In genomic region chr4:60588556-60588955, GRCh38 we compare ENCODE assay signal across 27 cellular contexts.
"Had no signal": no experiment of that assay in that cellular context is flagged by ENCODE, and none has a peak within 500 bp of the region (broad histone marks: within the 10 kb centered on the region; RNA-seq: fewer than 3 reads in every experiment).

No MANE protein-coding gene starts in this region.

- H3K27ac ChIP-seq: ascending aorta, esophagus muscularis mucosa, gastroesophageal sphincter, heart right ventricle had no signal

- H3K36me3 ChIP-seq: ascending aorta, esophagus muscularis mucosa, gastroesophageal sphincter, heart right ventricle had no signal

- ATAC-seq: activated CD4-positive, alpha-beta T cell treated with anti-CD3 and anti-CD28 coated beads for 36 hours; activated CD8-positive, alpha-beta memory T cell treated with anti-CD3 and anti-CD28 coated beads, Interleukin-2, amount 10 ng/mL, durations not matched to agents 7 days and 5 days; activated CD8-positive, alpha-beta T cell treated with anti-CD3 and anti-CD28 coated beads, Interleukin-2, amount 10 ng/mL, durations not matched to agents 7 days and 5 days; activated naive CD4-positive, alpha-beta T cell treated with anti-CD3 and anti-CD28 coated beads, Interleukin-2, amount 50 U/mL, for 72 hours; effector memory CD8-positive, alpha-beta T cell; gastroesophageal sphincter; heart right ventricle had no signal

- H3K9me3 ChIP-seq: ascending aorta, esophagus muscularis mucosa, gastroesophageal sphincter, heart right ventricle had no signal

- H3K27me3 ChIP-seq: ascending aorta, esophagus muscularis mucosa, gastroesophageal sphincter, heart right ventricle had no signal

- FAIRE-seq: colon had no signal

- DNase-seq: activated CD4-positive, alpha-beta memory T cell treated with anti-CD3 and anti-CD28 coated beads for 36 hours; activated CD4-positive, alpha-beta T cell treated with anti-CD3 and anti-CD28 coated beads for 36 hours; activated CD4-positive, alpha-beta T cell treated with anti-CD3 and anti-CD28 coated beads, Interleukin-2, amount 10 ng/mL, durations not matched to agents 24 days and 14 days; activated CD4-positive, CD25-positive, alpha-beta regulatory T cell; activated CD4-positive, CD25-positive, alpha-beta regulatory T cell treated with anti-CD3 and anti-CD28 coated beads, Interleukin-2, amount 50 U/mL, for 72 hours; activated CD8-positive, alpha-beta memory T cell treated with anti-CD3 and anti-CD28 coated beads, Interleukin-2, amount 10 ng/mL, durations not matched to agents 7 days and 5 days; activated CD8-positive, alpha-beta memory T cell treated with anti-CD3 and anti-CD28 coated beads, Interleukin-2, amount 50 U/mL, for 4 hours; activated CD8-positive, alpha-beta T cell treated with anti-CD3 and anti-CD28 coated beads, Interleukin-2, amount 10 ng/mL, durations not matched to agents 7 days and 5 days; activated gamma-delta T cell; activated naive CD4-positive, alpha-beta T cell; activated naive CD4-positive, alpha-beta T cell treated with anti-CD3 and anti-CD28 coated beads, Interleukin-2, amount 10 ng/mL, durations not matched to agents 7 days and 5 days; activated naive CD8-positive, alpha-beta T cell treated with anti-CD3 and anti-CD28 coated beads, Interleukin-2, amount 10 ng/mL, durations not matched to agents 7 days and 5 days; activated T-cell treated with anti-CD3 and anti-CD28 coated beads, Interleukin-2, amount 50 U/mL, for 1 hour; activated T-cell treated with anti-CD3 and anti-CD28 coated beads, Interleukin-2, amount 50 U/mL, for 48 hours; caudate nucleus; cortex of kidney; dermis blood vessel endothelial cell; effector CD4-positive, alpha-beta T cell; effector memory CD8-positive, alpha-beta T cell; foreskin melanocyte; heart right ventricle; T-helper 2 cell had no signal

- H3K4me3 ChIP-seq: ascending aorta, esophagus muscularis mucosa, gastroesophageal sphincter, heart right ventricle had no signal

- H3K4me1 ChIP-seq: ascending aorta, esophagus muscularis mucosa, gastroesophageal sphincter, heart right ventricle had no signal
